In the genomic region with DNA sequence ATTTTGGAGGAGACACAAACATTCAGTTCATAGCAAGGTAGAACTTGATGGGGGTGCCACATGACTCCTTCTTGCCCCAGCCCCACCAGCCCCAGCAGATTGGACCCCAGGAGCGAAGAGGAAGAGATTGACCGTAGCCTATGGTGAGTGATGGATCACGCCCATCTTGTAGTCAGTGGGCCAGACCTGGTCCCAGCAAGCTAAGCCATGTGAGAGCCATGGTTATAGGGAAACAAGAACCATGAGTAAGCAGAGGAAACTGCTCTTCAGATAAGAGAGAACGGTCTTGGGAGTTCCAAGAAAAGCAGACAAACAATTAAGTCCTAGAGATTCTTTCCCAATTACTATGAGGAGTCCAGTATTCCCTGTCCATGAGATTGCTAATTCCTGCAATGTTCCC, we compare ENCODE assay signal across 1 cellular context.
TF ChIP-seq lines count a peak whose summit lies in the region.

No MANE protein-coding gene starts in this region.

TF ChIP-seq in K562, 482 proteins besides CTCF, POLR2A, EP300 and RAD21 (continued from another document):
- TF ChIP-seq CEBPZ (IDR thresholded peaks at IDR 0.05; ENCODE audit: borderline replicate concordance, low read depth, low read length) (no peak), CBFB (CRISPR knock-in tag; IDR thresholded peaks at IDR 0.05) (no peak), EHMT2 (IDR thresholded peaks at IDR 0.05) (peak; percentile 84), POLR2H (tag; IDR thresholded peaks at IDR 0.05; ENCODE audit: low read depth) (peak; percentile 46; the same call in 1 of the 2 replicates), BCOR (IDR thresholded peaks at IDR 0.05) (no peak), PTBP1 (IDR thresholded peaks at IDR 0.05; ENCODE audit: low read depth, low read length) (no peak), CBFA2T3 (IDR thresholded peaks at IDR 0.05) (peak; percentile 47), CHD4 (IDR thresholded peaks at IDR 0.05; ENCODE audit: insufficient read depth, insufficient replicate concordance, low read depth, low read length, poor library complexity, severe bottlenecking) (no peak), TRIM28 (IDR thresholded peaks at IDR 0.05) (no peak), NONO (IDR thresholded peaks at IDR 0.05; ENCODE audit: low read depth in 2 of 2, low read length in 1 of 2) (no peak), ETV5 (CRISPR knock-in tag; IDR thresholded peaks at IDR 0.05; ENCODE audit: low read depth) (peak; percentile 47; the same call in 1 of the 2 replicates), POLR2B (IDR thresholded peaks at IDR 0.05; ENCODE audit: low read depth, partially characterized antibody) (no peak), NFE2 (IDR thresholded peaks at IDR 0.05; ENCODE audit: low read depth) (peak; percentile 89), NFIX (CRISPR knock-in tag; IDR thresholded peaks at IDR 0.05; ENCODE audit: low read depth) (no peak), KDM2B (CRISPR knock-in tag; IDR thresholded peaks at IDR 0.05) (no peak), TAF7 (tag; IDR thresholded peaks at IDR 0.05) (no peak), ARID1B (IDR thresholded peaks at IDR 0.05) (peak; percentile 86)
TF ChIP-seq in K562: peak in this region for 71.
